ENCODE assay signal across 1 cellular context in genomic region chr13:26961890-26962615, GRCh38.
TF ChIP-seq lines count a peak whose summit lies in the region.

No MANE protein-coding gene starts in this region.

TF ChIP-seq in HepG2, 621 proteins besides CTCF, POLR2A, EP300 and RAD21 (continued from another document and continues in another):
- TF ChIP-seq ZNF646 (CRISPR knock-in tag; IDR thresholded peaks at IDR 0.05) (no peak), KDM2A (CRISPR knock-in tag; IDR thresholded peaks at IDR 0.05; ENCODE audit: borderline replicate concordance, low read depth) (no peak), U2AF1 (optimal IDR thresholded peaks at IDR 0.05; ENCODE audit: low read depth, low read length) (no peak), ZBTB1 (CRISPR knock-in tag; IDR thresholded peaks at IDR 0.05; ENCODE audit: borderline replicate concordance) (no peak), SATB2 (CRISPR knock-in tag; IDR thresholded peaks at IDR 0.05) (no peak), ZNF672 (CRISPR knock-in tag; IDR thresholded peaks at IDR 0.05) (no peak), ZC3H4 (CRISPR knock-in tag; IDR thresholded peaks at IDR 0.05; ENCODE audit: borderline replicate concordance) (no peak), TAF15 (IDR thresholded peaks at IDR 0.05; ENCODE audit: low read depth, low read length, poor library complexity, severe bottlenecking) (no peak), ZMAT3 (CRISPR knock-in tag; conservative IDR thresholded peaks at IDR 0.05) (peak; percentile 59), ZNF775 (CRISPR knock-in tag; IDR thresholded peaks at IDR 0.05; ENCODE audit: borderline replicate concordance) (no peak), ZNF776 (CRISPR knock-in tag; IDR thresholded peaks at IDR 0.05) (no peak), XRCC5 (optimal IDR thresholded peaks at IDR 0.05; ENCODE audit: low read length) (no peak), ZNF670 (CRISPR knock-in tag; IDR thresholded peaks at IDR 0.05; ENCODE audit: borderline replicate concordance) (0 out of 2 replicates have a peak, but pooled peaks have one; percentile 58), ZBTB2 (CRISPR knock-in tag; IDR thresholded peaks at IDR 0.05; ENCODE audit: low read depth) (no peak), TRAFD1 (CRISPR knock-in tag; IDR thresholded peaks at IDR 0.05; ENCODE audit: borderline replicate concordance) (no peak), RERE (CRISPR knock-in tag; IDR thresholded peaks at IDR 0.05; ENCODE audit: low read depth) (peak; percentile 55; the same call in 1 of the 2 replicates), SALL2 (CRISPR knock-in tag; IDR thresholded peaks at IDR 0.05) (no peak), ISL2 (CRISPR knock-in tag; IDR thresholded peaks at IDR 0.05) (peak; percentile 69; the same call in 1 of the 2 replicates), XBP1 (CRISPR knock-in tag; IDR thresholded peaks at IDR 0.05) (peak; percentile 89; the same call in 1 of the 2 replicates), ZNF501 (CRISPR knock-in tag; IDR thresholded peaks at IDR 0.05) (peak; percentile 73; the same call in 1 of the 2 replicates), BCLAF1 (IDR thresholded peaks at IDR 0.05) (no peak), SNAPC2 (CRISPR knock-in tag; IDR thresholded peaks at IDR 0.05) (no peak), FOXP4 (CRISPR knock-in tag; IDR thresholded peaks at IDR 0.05) (peak; percentile 82), LCORL (IDR thresholded peaks at IDR 0.05) (no peak), LCORL (CRISPR knock-in tag; IDR thresholded peaks at IDR 0.05) (peak; percentile 94), RARG (CRISPR knock-in tag; IDR thresholded peaks at IDR 0.05; ENCODE audit: low read depth) (no peak), ZNF512 (CRISPR knock-in tag; IDR thresholded peaks at IDR 0.05) (no peak), ZNF431 (CRISPR knock-in tag; IDR thresholded peaks at IDR 0.05; ENCODE audit: borderline replicate concordance, low read depth) (no peak), RCOR2 (CRISPR knock-in tag; IDR thresholded peaks at IDR 0.05) (no peak), PCBP2 (optimal IDR thresholded peaks at IDR 0.05; ENCODE audit: low read depth, low read length, poor library complexity, severe bottlenecking) (no peak), USF2 (IDR thresholded peaks at IDR 0.05; ENCODE audit: low read depth, low read length) (peak; percentile 29; the same call in 1 of the 2 replicates), USF2 (CRISPR knock-in tag; IDR thresholded peaks at IDR 0.05; ENCODE audit: borderline replicate concordance) (peak; percentile 70; the same call in 1 of the 2 replicates), MEIS2 (CRISPR knock-in tag; IDR thresholded peaks at IDR 0.05) (peak; percentile 100)
